In the genomic region with DNA sequence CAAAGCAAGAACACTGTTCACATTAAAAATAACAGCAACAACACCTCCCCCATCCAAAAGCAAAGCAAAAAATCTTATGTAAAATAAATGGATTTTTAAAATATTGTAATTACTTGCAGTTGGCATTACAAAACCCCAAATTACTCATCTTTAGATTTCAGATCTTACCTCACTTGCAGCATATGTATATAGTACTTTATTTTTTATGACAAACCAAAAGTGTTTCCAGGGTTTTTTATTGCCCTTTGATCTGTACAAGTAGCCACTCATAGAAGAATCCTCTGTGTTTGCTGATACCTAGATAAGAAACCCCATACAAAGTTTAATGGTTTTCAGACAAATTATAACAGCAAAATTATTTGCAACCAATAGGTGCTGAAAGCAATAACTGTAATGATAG, we compare ENCODE assay signal across 29 cellular contexts. TPM values are rescaled to one million over a fixed set of nuclear protein-coding genes. Genes with fewer than 3 reads are reported as not detected.
DNase-seq lines count a peak whose midpoint lies in the region; ATAC-seq and TF ChIP-seq lines count a peak whose summit lies in the region.
"Had no signal": no experiment of that assay in that cellular context is flagged by ENCODE, and none has a peak within 500 bp of the region (broad histone marks: within the 10 kb centered on the region; RNA-seq: fewer than 3 reads in every experiment).

No MANE protein-coding gene starts in this region.

- H3K27ac ChIP-seq in Peyer's patch, result no peak overlapping the region
- H3K27ac ChIP-seq: SJCRH30 had no signal

- no peak for TF ChIP-seq POLR2A in Peyer's patch (IDR thresholded peaks at IDR 0.05)

- in situ Hi-C loops in G401 (cut with HindIII; ENCODE audit: low sequenced_read_pairs), result no loop called here

- intact Hi-C loops in activated CD4-positive, alpha-beta T cell treated with anti-CD3 and anti-CD28 coated beads for 36 hours (cut with DNase I, micrococcal nuclease), result no loop called here

- H3K4me3 ChIP-seq in Peyer's patch, result no peak overlapping the region
- H3K4me3 ChIP-seq: GM23338, lung, SJCRH30 had no signal

- no peaks in the 10 kb centered on the region for H3K4me1 ChIP-seq in Peyer's patch

- H3K4me3 Mint-ChIP-seq in activated CD4-positive, alpha-beta T cell treated with anti-CD3 and anti-CD28 coated beads for 36 hours, result no peak overlapping the region
- H3K4me3 Mint-ChIP-seq: brain; CD4-positive, alpha-beta memory T cell; GM23338; HFFc6; neural crest cell; stimulated activated memory B cell treated with anti-CD40 and anti-IgM and Interleukin-4, amounts not matched to agents 10 μg/mL and 1 μg/mL and 100 μg/mL, for 72 hours had no signal

- H3K27me3 ChIP-seq in Peyer's patch, result no peaks in the 10 kb centered on the region
- H3K27me3 ChIP-seq: SJCRH30 had no signal

- H3K9me3 Mint-ChIP-seq in activated CD4-positive, alpha-beta T cell treated with anti-CD3 and anti-CD28 coated beads for 36 hours (ENCODE audit: low read depth), result no peaks in the 10 kb centered on the region
- H3K9me3 Mint-ChIP-seq: brain; CD4-positive, alpha-beta memory T cell; GM23338; HFFc6; neural crest cell; stimulated activated memory B cell treated with anti-CD40 and anti-IgM and Interleukin-4, amounts not matched to agents 10 μg/mL and 1 μg/mL and 100 μg/mL, for 72 hours had no signal

- no peaks in the 10 kb centered on the region for H3K9me3 ChIP-seq in Peyer's patch
- H3K9me3 ChIP-seq: SJCRH30 had no signal

- no peaks in the 10 kb centered on the region for H3K27me3 Mint-ChIP-seq in activated CD4-positive, alpha-beta T cell treated with anti-CD3 and anti-CD28 coated beads for 36 hours
- H3K27me3 Mint-ChIP-seq: brain; stimulated activated memory B cell treated with anti-CD40 and anti-IgM and Interleukin-4, amounts not matched to agents 10 μg/mL and 1 μg/mL and 100 μg/mL, for 72 hours had no signal

- CTCF ChIA-PET in activated CD4-positive, alpha-beta T cell treated with anti-CD3 and anti-CD28 coated beads for 36 hours (lab: Charles Lee), result interaction anchor here (1.4 to 1.5 kb wide), 2 partner anchors 13 to 87 kb away, joined by 4 read pairs; partner anchors contain the start of gene NR2C1

- POLR2A ChIA-PET in activated CD4-positive, alpha-beta T cell treated with anti-CD3 and anti-CD28 coated beads for 36 hours (lab: Charles Lee), result interaction anchor here (0.6 kb wide), 1 partner anchor 144 kb away, joined by 3 read pairs; no protein-coding TSS in a partner anchor

- no peaks in the 10 kb centered on the region for H3K36me3 Mint-ChIP-seq in activated CD4-positive, alpha-beta T cell treated with anti-CD3 and anti-CD28 coated beads for 36 hours (ENCODE audit: low read depth)
- H3K36me3 Mint-ChIP-seq: CD4-positive, alpha-beta memory T cell; stimulated activated memory B cell treated with anti-CD40 and anti-IgM and Interleukin-4, amounts not matched to agents 10 μg/mL and 1 μg/mL and 100 μg/mL, for 72 hours had no signal

- TF ChIP-seq CTCF in Peyer's patch (IDR thresholded peaks at IDR 0.05), result no peak

- no peak overlapping the region for H3K27ac Mint-ChIP-seq in activated CD4-positive, alpha-beta T cell treated with anti-CD3 and anti-CD28 coated beads for 36 hours
- H3K27ac Mint-ChIP-seq: CD4-positive, alpha-beta memory T cell; GM23338; HFFc6; stimulated activated memory B cell treated with anti-CD40 and anti-IgM and Interleukin-4, amounts not matched to agents 10 μg/mL and 1 μg/mL and 100 μg/mL, for 72 hours had no signal

- peak; percentile 66 for ATAC-seq in activated CD4-positive, alpha-beta T cell treated with anti-CD3 and anti-CD28 coated beads for 36 hours
- ATAC-seq in left lobe of liver, result peak; percentile 60
- ATAC-seq in stimulated activated naive CD8-positive, alpha-beta T cell treated with anti-CD3 and anti-CD28 coated beads, Interleukin-15, Interleukin-2, amounts not matched to agents 100 U/mL and 50 U/mL, for 24 hours, result peak; percentile 68
- no peak for ATAC-seq in GM18858 (IDR thresholded peaks at IDR 0.05; ENCODE audit: unreplicated experiment)
- ATAC-seq: GM23338; sciatic nerve; stimulated activated memory B cell treated with anti-CD40 and anti-IgM and Interleukin-4, amounts not matched to agents 10 μg/mL and 1 μg/mL and 100 μg/mL, for 72 hours had no signal

- no peak for DNase-seq in activated CD4-positive, alpha-beta T cell treated with anti-CD3 and anti-CD28 coated beads for 36 hours
- no peak for DNase-seq in activated CD4-positive, alpha-beta T cell treated with anti-CD3 and anti-CD28 coated beads, Interleukin-2, amount 50 U/mL, for 1 hour
- DNase-seq in OCI-M1 (lab: John Stamatoyannopoulos, UW) (peak; percentile 10), left lobe of liver (ENCODE audit: low spot score) (no peak), G401 (ENCODE audit: low spot score) (no peak), Peyer's patch (no peak)
- no peak for DNase-seq in stimulated activated naive CD8-positive, alpha-beta T cell treated with anti-CD3 and anti-CD28 coated beads, Interleukin-15, Interleukin-2, amounts not matched to agents 100 U/mL and 50 U/mL, for 24 hours
- DNase-seq: activated CD4-positive, alpha-beta T cell treated with anti-CD3 and anti-CD28 coated beads, Interleukin-2, amount 50 U/mL, for 4 hours; activated gamma-delta T cell; CD4-positive, alpha-beta memory T cell; DMS 273 treated with DMSO at 0.1 percent for 48 hours; glutamatergic neuron; HFFc6; islet precursor cell; Kasumi-1; NCI-H1092; NCI-H187; NCI-H524 treated with DMSO at 0.1 percent for 48 hours; NK-92 treated with Interleukin-12 subunit alpha and Interleukin-12 subunit beta, amount 100 ng/mL, for 24 hours; posterior cingulate gyrus; SJCRH30; stimulated activated CD4-positive, alpha-beta T cell treated with anti-CD3 and anti-CD28 coated beads, Interleukin-4, amount 100 ng/mL, for 24 hours had no signal

- H3K36me3 ChIP-seq in Peyer's patch, result peaks cover 0 to 14% (median 0%) of the 10 kb centered on the region in 3 donors
- H3K36me3 ChIP-seq: SJCRH30 had no signal

- peaks cover 4% of the 10 kb centered on the region for H3K4me1 Mint-ChIP-seq in activated CD4-positive, alpha-beta T cell treated with anti-CD3 and anti-CD28 coated beads for 36 hours
- H3K4me1 Mint-ChIP-seq: GM23338 had no signal

RNA-seq across cellular contexts. Expression of gene NR2C1, which starts 12.2 kb away (rescaled TPM):
- total RNA-seq in activated CD4-positive, alpha-beta T cell treated with anti-CD3 and anti-CD28 coated beads for 36 hours, result 10 to 100 TPM; 27.6 to 39.3 TPM
- total RNA-seq in left lobe of liver (21.5 TPM), Peyer's patch (100 to 1,000 TPM in 1 of 4 donors, 10 to 100 TPM in 3; 35.2 to 202 (median 52.5) TPM)
- total RNA-seq in G401 (2014; rRNA removed; shearing (Covaris generic)), result 74.2 and 102 TPM in 2 replicates
